ENCODE assay signal across 11 cellular contexts in genomic region chr7:106042196-106042611, GRCh38.
DNase-seq lines count a peak whose midpoint lies in the region; TF ChIP-seq lines count a peak whose summit lies in the region.
"Had no signal": no experiment of that assay in that cellular context is flagged by ENCODE, and none has a peak within 500 bp of the region (broad histone marks: within the 10 kb centered on the region; RNA-seq: fewer than 3 reads in every experiment).

No MANE protein-coding gene starts in this region.

- H3K4me1 Mint-ChIP-seq in chondrocyte (ENCODE audit: low read depth), result peaks cover 41% of the 10 kb centered on the region

- H3K9me2 ChIP-seq in DOHH2 (replicated peaks; ENCODE audit: control insufficient read depth, low read length), result no peaks in the 10 kb centered on the region
- no peaks in the 10 kb centered on the region for H3K9me2 ChIP-seq in MM.1S (replicated peaks; ENCODE audit: insufficient read depth, low read length)

- H2AFZ ChIP-seq in MM.1S (ENCODE audit: low read length), result peak overlapping the region; percentile 57; the same call in 1 of the 2 replicates

- H3K27me3 ChIP-seq in DOHH2 (ENCODE audit: control insufficient read depth, low read length), result no peaks in the 10 kb centered on the region
- no peaks in the 10 kb centered on the region for H3K27me3 ChIP-seq in MM.1S (replicated peaks; ENCODE audit: insufficient read depth, low read length)
- H3K27me3 ChIP-seq in ovary, result no peaks in the 10 kb centered on the region

- TF ChIP-seq POLR2A in ovary (IDR thresholded peaks at IDR 0.05), result no peak

- H3K36me3 Mint-ChIP-seq in chondrocyte (ENCODE audit: low read depth), result no peaks in the 10 kb centered on the region
- H3K36me3 Mint-ChIP-seq: CD14-positive monocyte had no signal

- H3F3A ChIP-seq in DOHH2 (ENCODE audit: control insufficient read depth, insufficient read depth) (peaks cover 1% of the 10 kb centered on the region), MM.1S (ENCODE audit: insufficient read depth, low read length) (no peaks in the 10 kb centered on the region)

- H3K79me2 ChIP-seq in DOHH2 (ENCODE audit: control insufficient read depth, low read length) (no peaks in the 10 kb centered on the region), MM.1S (ENCODE audit: low read length) (no peaks in the 10 kb centered on the region)

- H3K9me3 Mint-ChIP-seq in chondrocyte (ENCODE audit: low read depth), result no peaks in the 10 kb centered on the region
- H3K9me3 Mint-ChIP-seq: activated naive CD4-positive, alpha-beta T cell treated with anti-CD3 and anti-CD28 coated beads for 36 hours; central memory CD8-positive, alpha-beta T cell had no signal

- no peak overlapping the region for H3K4me3 Mint-ChIP-seq in chondrocyte (ENCODE audit: unreplicated experiment)
- H3K4me3 Mint-ChIP-seq: activated naive CD4-positive, alpha-beta T cell treated with anti-CD3 and anti-CD28 coated beads for 36 hours; central memory CD8-positive, alpha-beta T cell had no signal

- intact Hi-C loops in ovary (cut with DNase I), result loop anchor here (5.0 to 10.0 kb wide), 4 partner anchors 110 to 390 kb away; no protein-coding TSS in a partner anchor

- DNase-seq in MM.1S (no peak), chondrocyte (ENCODE audit: low spot score) (no peak), ovary (peak; percentile 53 to 62 (median 58)), NCI-H774 (lab: John Stamatoyannopoulos, UW) (no peak), NCI-H146 (lab: John Stamatoyannopoulos, UW) (no peak), NAMALWA (ENCODE audit: low spot score) (no peak)
- DNase-seq in activated CD8-positive, alpha-beta memory T cell treated with anti-CD3 and anti-CD28 coated beads for 24 hours, result no peak

- H3K4me3 ChIP-seq in DOHH2 (ENCODE audit: low read length) (no peak overlapping the region), MM.1S (ENCODE audit: low read length) (no peak overlapping the region), ovary (no peak overlapping the region)

- H3K27ac ChIP-seq in DOHH2 (ENCODE audit: low read depth, low read length) (no peak overlapping the region), MM.1S (ENCODE audit: low read length) (no peak overlapping the region), ovary (peak overlapping the region; percentile 52 to 56)

- TF ChIP-seq CTCF in DOHH2 (IDR thresholded peaks at IDR 0.05; ENCODE audit: low read depth, low read length, poor library complexity, severe bottlenecking) (no peak), MM.1S (IDR thresholded peaks at IDR 0.05; ENCODE audit: low read length) (no peak), chondrocyte (IDR thresholded peaks at IDR 0.05) (no peak), ovary (IDR thresholded peaks at IDR 0.05) (no peak)

- H3K9me3 ChIP-seq in DOHH2 (ENCODE audit: control insufficient read depth, insufficient read depth, low read length) (no peaks in the 10 kb centered on the region), MM.1S (replicated peaks; ENCODE audit: insufficient read depth, low read length) (no peaks in the 10 kb centered on the region), ovary (no peaks in the 10 kb centered on the region)

- H4K20me1 ChIP-seq in DOHH2 (ENCODE audit: control insufficient read depth, insufficient read depth, low read depth, low read length) (no peaks in the 10 kb centered on the region), MM.1S (ENCODE audit: insufficient read depth, low read length) (no peaks in the 10 kb centered on the region)

- H3K4me2 ChIP-seq in DOHH2 (ENCODE audit: low read length) (peak overlapping the region; percentile 44), MM.1S (ENCODE audit: low read depth, low read length) (peak overlapping the region; percentile 66; the same call in 1 of the 2 replicates)

- H3K9ac ChIP-seq in MM.1S (ENCODE audit: low read length), result peak overlapping the region; percentile 13; the same call in 1 of the 2 replicates

- H3K4me1 ChIP-seq in DOHH2 (ENCODE audit: control insufficient read depth, low read length) (peaks cover 22% of the 10 kb centered on the region), MM.1S (ENCODE audit: low read length) (peaks cover 4% of the 10 kb centered on the region; the same call in 1 of the 2 replicates), ovary (ENCODE audit: insufficient read depth) (peaks cover 18% of the 10 kb centered on the region)

- no peaks in the 10 kb centered on the region for H3K36me3 ChIP-seq in DOHH2 (ENCODE audit: control insufficient read depth, low read length)
- H3K36me3 ChIP-seq in MM.1S (replicated peaks; ENCODE audit: insufficient read depth, low read length), result no peaks in the 10 kb centered on the region
- no peaks in the 10 kb centered on the region for H3K36me3 ChIP-seq in ovary

- no peak for TF ChIP-seq EP300 in ovary (IDR thresholded peaks at IDR 0.05)

- 33 to 43% (median 37%) methylated on average over 4 of the region's 4 CpGs for WGBS in ovary, 3 donors

- H3K27ac Mint-ChIP-seq in chondrocyte (ENCODE audit: unreplicated experiment), result peak overlapping the region; percentile 60
- H3K27ac Mint-ChIP-seq: activated naive CD4-positive, alpha-beta T cell treated with anti-CD3 and anti-CD28 coated beads for 36 hours had no signal

- peaks cover 16% of the 10 kb centered on the region for H3K27me3 Mint-ChIP-seq in chondrocyte (ENCODE audit: low read depth)

Comparison
In these comparisons a context has a peak if more than half of its experiments do, and no peak if none do; other contexts are left out.
1. H3K27ac ChIP-seq: peak in ovary (2 of 2); none in DOHH2 (single experiment) and MM.1S (single experiment).
2. DNase-seq: peak in ovary (5 of 5); none in MM.1S (single experiment), chondrocyte (single experiment), activated CD8-positive, alpha-beta memory T cell treated with anti-CD3 and anti-CD28 coated beads for 24 hours (single experiment), NCI-H774 (single experiment), NCI-H146 (single experiment) and NAMALWA (single experiment).